In genomic region chr7:19118896-19119301, GRCh38 we compare ENCODE assay signal across 18 cellular contexts. TPM values are rescaled to one million over a fixed set of nuclear protein-coding genes. Genes with fewer than 3 reads are reported as not detected.
DNase-seq lines count a peak whose midpoint lies in the region; ATAC-seq and FAIRE-seq lines count a peak whose summit lies in the region.
"Had no signal": no experiment of that assay in that cellular context is flagged by ENCODE, and none has a peak within 500 bp of the region (broad histone marks: within the 10 kb centered on the region; RNA-seq: fewer than 3 reads in every experiment).

No MANE protein-coding gene starts in this region.

- no peak overlapping the region for H3K14ac ChIP-seq in mesenchymal stem cell (ENCODE audit: low read length in 2 of 2)

- peak overlapping the region; percentile 85 for H3K4me2 ChIP-seq in mesenchymal stem cell (ENCODE audit: low read length, poor library complexity, severe bottlenecking)
- H3K4me2 ChIP-seq: PC-9 had no signal

- no peak for FAIRE-seq in HTR-8/SVneo (lab: Jason Lieb, UNC)
- FAIRE-seq: GM18507 had no signal

- no peak overlapping the region for H2BK15ac ChIP-seq in mesenchymal stem cell (ENCODE audit: low read depth, poor library complexity, severe bottlenecking)

- peak overlapping the region; percentile 91 for H2AFZ ChIP-seq in mesenchymal stem cell (ENCODE audit: low read depth, low read length)
- H2AFZ ChIP-seq: PC-9 had no signal

- H3K4me3 ChIP-seq in right cardiac atrium (ENCODE audit: low read length) (no peak overlapping the region), mesenchymal stem cell (ENCODE audit: insufficient read depth in 1 of 2, low read depth in 1 of 2, low read length in 2 of 2) (peak overlapping the region in 1 of 2 experiments; percentile 82)
- H3K4me3 ChIP-seq: PC-9 had no signal

- H3K18ac ChIP-seq in mesenchymal stem cell (ENCODE audit: low read depth in 1 of 2, low read length in 2 of 2) = peak overlapping the region in 1 of 2 experiments; percentile 66

- no peak overlapping the region for H4K8ac ChIP-seq in mesenchymal stem cell (ENCODE audit: low read length)

- peaks cover 3% of the 10 kb centered on the region for H3K79me1 ChIP-seq in mesenchymal stem cell (replicated peaks; ENCODE audit: low read length, poor library complexity, severe bottlenecking)

- H2BK120ac ChIP-seq in mesenchymal stem cell (ENCODE audit: low read depth, low read length) = no peak overlapping the region

- no peak overlapping the region for H2AK5ac ChIP-seq in mesenchymal stem cell (ENCODE audit: low read length, severe bottlenecking)

- no peak overlapping the region for H2BK12ac ChIP-seq in mesenchymal stem cell (ENCODE audit: low read length in 2 of 2)

- H3K4ac ChIP-seq in mesenchymal stem cell (ENCODE audit: low read depth in 1 of 2, low read length in 2 of 2) = peak overlapping the region in 1 of 2 experiments; percentile 2

- H3K27ac ChIP-seq in right cardiac atrium (ENCODE audit: low read length) = no peak overlapping the region
- H3K27ac ChIP-seq in mesenchymal stem cell (ENCODE audit: low read length, poor library complexity, severe bottlenecking) = no peak overlapping the region
- H3K27ac ChIP-seq: ovary, PC-9 had no signal

- H3K9me3 ChIP-seq in right cardiac atrium (ENCODE audit: control insufficient read depth, low read length) (no peaks in the 10 kb centered on the region), mesenchymal stem cell (ENCODE audit: control insufficient read depth, low read length) (no peaks in the 10 kb centered on the region)
- H3K9me3 ChIP-seq: heart left ventricle, ovary had no signal

- H4K91ac ChIP-seq in mesenchymal stem cell (ENCODE audit: low read length) = no peak overlapping the region

- H2BK5ac ChIP-seq in mesenchymal stem cell (ENCODE audit: low read depth, low read length, poor library complexity, severe bottlenecking) = no peak overlapping the region

- H3K23ac ChIP-seq in mesenchymal stem cell (ENCODE audit: low read length in 2 of 2) = peak overlapping the region in 1 of 2 experiments; percentile 35

- peaks cover 0 to 2% of the 10 kb centered on the region in 2 experiments for H3K36me3 ChIP-seq in mesenchymal stem cell (ENCODE audit: control insufficient read depth in 1 of 2, insufficient read depth in 2 of 2, low read depth in 1 of 2, low read length in 2 of 2)
- H3K36me3 ChIP-seq: heart left ventricle, ovary had no signal

- no peaks in the 10 kb centered on the region for H3K27me3 ChIP-seq in right cardiac atrium (ENCODE audit: control insufficient read depth, insufficient read depth)
- no peaks in the 10 kb centered on the region for H3K27me3 ChIP-seq in mesenchymal stem cell (ENCODE audit: control insufficient read depth in 1 of 2, insufficient read depth in 1 of 2, low read length in 2 of 2)
- H3K27me3 ChIP-seq: ovary had no signal

- 23% methylated on average over 19 of the region's 19 CpGs for WGBS in right cardiac atrium
- WGBS in mesenchymal stem cell = 12% methylated on average over 19 of the region's 19 CpGs

- H3K4me1 ChIP-seq in right cardiac atrium (ENCODE audit: control insufficient read depth, insufficient read depth, low read length) (no peaks in the 10 kb centered on the region), mesenchymal stem cell (ENCODE audit: control insufficient read depth, insufficient read depth, low read depth, low read length) (peaks cover 14% of the 10 kb centered on the region)

- peak overlapping the region; percentile 99 for H3K9ac ChIP-seq in mesenchymal stem cell (ENCODE audit: low read length)

- ATAC-seq in right cardiac atrium (no peak), left cardiac atrium (no peak), GM18517 (IDR thresholded peaks at IDR 0.05; ENCODE audit: unreplicated experiment) (no peak)
- ATAC-seq: stimulated activated naive B cell treated with anti-CD40 and anti-IgM and Interleukin-4, amounts not matched to agents 10 μg/mL and 1 μg/mL and 100 μg/mL, for 72 hours had no signal

- intact Hi-C loops in right cardiac atrium (cut with DNase I) (no loop called here), left cardiac atrium (cut with DNase I) (no loop called here)

- DNase-seq in right cardiac atrium (peak in 2 of 3 donors; percentile 43 to 60), left cardiac atrium (no peak), astrocyte of the hippocampus (ENCODE audit: low read depth, low spot score) (peak; percentile 45), mesenchymal stem cell (peak; percentile 24), NCI-H1105 treated with DMSO at 0.1 percent for 48 hours (lab: John Stamatoyannopoulos, UW) (no peak), HTR-8/SVneo (ENCODE audit: insufficient read length, low spot score) (no peak)
- no peak for DNase-seq in activated effector memory CD4-positive, alpha-beta T cell treated with anti-CD3 and anti-CD28 coated beads, Interleukin-2, amount 50 U/mL, for 16 hours
- DNase-seq: DND-41; heart left ventricle; stimulated activated CD4-positive, alpha-beta T cell treated with anti-CD3 and anti-CD28 coated beads, Interleukin-2, amount 100 ng/mL, for 48 hours; stimulated activated naive B cell treated with anti-CD40 and anti-IgM and Interleukin-4, amounts not matched to agents 10 μg/mL and 1 μg/mL and 100 μg/mL, for 72 hours had no signal

RNA-seq across cellular contexts. Expression of gene TWIST1, which starts 1.5 kb away (rescaled TPM):
- 1 to 10 TPM; 2.3 to 4.4 (median 3.2) TPM for total RNA-seq in right cardiac atrium
- 3.6 TPM for polyA plus RNA-seq in right cardiac atrium
- total RNA-seq in left cardiac atrium = 1 to 10 TPM; 3.2 to 5.4 TPM
- polyA plus RNA-seq in mesenchymal stem cell (2013, experiment 1 of 2) = 18.3 TPM
- polyA plus RNA-seq in mesenchymal stem cell (2013, experiment 2 of 2) = 18.4 TPM
- total RNA-seq: lung microvascular endothelial cell had no signal

RNA-seq across cellular contexts. Expression of gene FERD3L, which starts 26.3 kb away (rescaled TPM):
- total RNA-seq in right cardiac atrium (not detected), left cardiac atrium (not detected)
- polyA plus RNA-seq in right cardiac atrium = not detected
- polyA plus RNA-seq in mesenchymal stem cell (2013, experiment 1 of 2) = not detected
- not detected for polyA plus RNA-seq in mesenchymal stem cell (2013, experiment 2 of 2)
- total RNA-seq: heart left ventricle; LHCN-M2; lung microvascular endothelial cell; ovary; PC-9; T-helper 1 cell treated with Interleukin-12 subunit alpha and Interleukin-12 subunit beta and Interleukin-4 antibody, amounts not matched to agents 30 ng/mL and 1 ng/mL, for 36 hours had no signal
- polyA plus RNA-seq: heart left ventricle, ovary had no signal

Comparison
In these comparisons a context has a peak if more than half of its experiments do, and no peak if none do; other contexts are left out.
1. DNase-seq: peak in right cardiac atrium (2 of 3), astrocyte of the hippocampus (single experiment) and mesenchymal stem cell (single experiment); none in left cardiac atrium (single experiment), NCI-H1105 treated with DMSO at 0.1 percent for 48 hours (single experiment), activated effector memory CD4-positive, alpha-beta T cell treated with anti-CD3 and anti-CD28 coated beads, Interleukin-2, amount 50 U/mL, for 16 hours (single experiment) and HTR-8/SVneo (single experiment).